In the genomic region with DNA sequence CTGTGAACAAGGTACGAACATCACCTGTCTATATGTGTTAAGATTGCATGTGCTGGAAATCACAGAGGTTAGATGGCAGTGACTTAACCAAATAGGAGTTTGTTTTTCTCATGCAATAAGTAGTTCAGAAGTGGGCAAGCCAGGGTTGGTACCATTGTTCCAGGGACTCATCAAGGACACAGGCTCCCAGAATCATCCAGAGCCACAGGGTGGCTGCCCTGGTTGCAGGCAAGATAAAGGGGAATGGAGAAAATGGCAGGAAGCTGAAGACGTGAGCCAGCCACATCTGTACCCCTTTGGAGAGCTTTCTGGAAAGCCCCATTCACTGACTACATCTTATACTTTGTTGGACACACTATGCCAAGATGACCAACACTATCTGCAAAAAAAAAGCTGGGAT, we compare ENCODE assay signal across 13 cellular contexts.
DNase-seq lines count a peak whose midpoint lies in the region; ATAC-seq and TF ChIP-seq lines count a peak whose summit lies in the region.
"Had no signal": no experiment of that assay in that cellular context is flagged by ENCODE, and none has a peak within 500 bp of the region (broad histone marks: within the 10 kb centered on the region; RNA-seq: fewer than 3 reads in every experiment).

No MANE protein-coding gene starts in this region.

- H3K4me1 Mint-ChIP-seq in activated naive CD8-positive, alpha-beta T cell treated with anti-CD3 and anti-CD28 coated beads for 36 hours, result peaks cover 47% of the 10 kb centered on the region

- peaks cover 15% of the 10 kb centered on the region for H3K27me3 Mint-ChIP-seq in activated naive CD8-positive, alpha-beta T cell treated with anti-CD3 and anti-CD28 coated beads for 36 hours

- CTCF ChIA-PET in RWPE1 (lab: Yijun Ruan, JAX), result interaction anchor here (0.9 to 1.3 kb wide), 3 partner anchors 12 to 461 kb away, joined by 3 to 5 read pairs (median 4); no protein-coding TSS in a partner anchor

- H3K36me3 Mint-ChIP-seq in activated naive CD8-positive, alpha-beta T cell treated with anti-CD3 and anti-CD28 coated beads for 36 hours, result peaks cover 1% of the 10 kb centered on the region
- H3K36me3 Mint-ChIP-seq: CD4-positive, alpha-beta memory T cell had no signal

- H3K27ac ChIP-seq in foreskin keratinocyte, result no peak overlapping the region
- H3K27ac ChIP-seq in RWPE1, result no peak overlapping the region
- H3K27ac ChIP-seq: body of pancreas, skin epidermis had no signal

- peak; percentile 3 for ATAC-seq in GM18870 (IDR thresholded peaks at IDR 0.05; ENCODE audit: unreplicated experiment)
- ATAC-seq in GM21528 (IDR thresholded peaks at IDR 0.05; ENCODE audit: low FRiP score, unreplicated experiment), result peak; percentile 3
- peak; percentile 0 for ATAC-seq in HG03060 (IDR thresholded peaks at IDR 0.05; ENCODE audit: low read depth, unreplicated experiment)
- no peak for ATAC-seq in foreskin keratinocyte
- ATAC-seq: body of pancreas had no signal

- peak overlapping the region; percentile 62 for H3K27ac Mint-ChIP-seq in activated naive CD8-positive, alpha-beta T cell treated with anti-CD3 and anti-CD28 coated beads for 36 hours
- H3K27ac Mint-ChIP-seq: HFFc6 had no signal

- peaks cover 22% of the 10 kb centered on the region for H3K27me3 ChIP-seq in foreskin keratinocyte
- H3K27me3 ChIP-seq: body of pancreas had no signal

- no peak overlapping the region for H3K4me3 Mint-ChIP-seq in activated naive CD8-positive, alpha-beta T cell treated with anti-CD3 and anti-CD28 coated beads for 36 hours
- H3K4me3 Mint-ChIP-seq: CD4-positive, alpha-beta memory T cell; HFFc6 had no signal

- peaks cover 3% of the 10 kb centered on the region for H3K4me1 ChIP-seq in foreskin keratinocyte
- H3K4me1 ChIP-seq: body of pancreas had no signal

- peaks cover 4% of the 10 kb centered on the region for H3K9me3 Mint-ChIP-seq in activated naive CD8-positive, alpha-beta T cell treated with anti-CD3 and anti-CD28 coated beads for 36 hours
- H3K9me3 Mint-ChIP-seq: CD4-positive, alpha-beta memory T cell; HFFc6 had no signal

- no peak for DNase-seq in activated naive CD8-positive, alpha-beta T cell treated with anti-CD3 and anti-CD28 coated beads for 36 hours
- no peak for DNase-seq in foreskin keratinocyte
- no peak for DNase-seq in RWPE1 (ENCODE audit: low spot score)
- DNase-seq in activated CD4-positive, CD25-positive, alpha-beta regulatory T cell (lab: John Stamatoyannopoulos, UW), result no peak
- DNase-seq: activated CD4-positive, alpha-beta T cell treated with anti-CD3 and anti-CD28 coated beads for 1 hour; body of pancreas; GDM1; HFFc6 had no signal

- no peak for TF ChIP-seq CTCF in foreskin keratinocyte (conservative IDR thresholded peaks at IDR 0.05)
- TF ChIP-seq CTCF in RWPE1 (conservative IDR thresholded peaks at IDR 0.05; ENCODE audit: low read depth), result no peak

- POLR2A ChIA-PET in RWPE1 (lab: Yijun Ruan, JAX; ENCODE audit: low non-redundant PET), result no interaction called here
